15 cellular contexts compared by ENCODE assay signal in genomic region chr10:119680668-119681070, GRCh38. TPM values are rescaled to one million over a fixed set of nuclear protein-coding genes. Genes with fewer than 3 reads are reported as not detected.
DNase-seq lines count a peak whose midpoint lies in the region; ATAC-seq and TF ChIP-seq lines count a peak whose summit lies in the region.
"Had no signal": no experiment of that assay in that cellular context is flagged by ENCODE, and none has a peak within 500 bp of the region (broad histone marks: within the 10 kb centered on the region; RNA-seq: fewer than 3 reads in every experiment).

No MANE protein-coding gene starts in this region.

- WGBS in esophagus, 2 donors = 26 to 55% methylated on average over 9 of the region's 9 CpGs

- H3K36me3 Mint-ChIP-seq in nephron progenitor cell (ENCODE audit: low read depth) = peaks cover 14% of the 10 kb centered on the region

- in situ Hi-C loops in Panc1 (cut with HindIII; ENCODE audit: low pct_unique_long_range_greater_than_20kb, low sequenced_read_pairs) = no loop called here

- DNase-seq in AG04450 (ENCODE audit: low read depth, low spot score) (no peak), Panc1 (ENCODE audit: low read depth, low spot score) (no peak), nephron progenitor cell (no peak), dedifferentiated amniotic fluid mesenchymal stem cell (ENCODE audit: extremely low spot score) (no peak), NCI-H1417 treated with DMSO at 0.1 percent for 48 hours (lab: John Stamatoyannopoulos, UW) (no peak)
- no peak for DNase-seq in activated T-cell treated with anti-CD3 and anti-CD28 coated beads, Interleukin-2, amount 50 U/mL, for 1 hour
- DNase-seq in effector CD8-positive, alpha-beta T cell (lab: John Stamatoyannopoulos, UW) = no peak
- DNase-seq: activated gamma-delta T cell; BE2C; NCI-H1436; stimulated activated CD4-positive, alpha-beta T cell treated with anti-CD3 and anti-CD28 coated beads, Interleukin-2, amount 100 ng/mL, for 48 hours; substantia nigra had no signal

- H3K4me3 ChIP-seq in AG04450 (ENCODE audit: low read depth, low read length) (no peak overlapping the region), Panc1 (ENCODE audit: low read depth in 2 of 2, low read length in 2 of 2) (peak overlapping the region in 1 of 2 experiments; percentile 17; a peak in 1 of 4 replicates), esophagus (ENCODE audit: low read depth in 1 of 2, low read length in 2 of 2) (no peak overlapping the region)

- ATAC-seq in Panc1 = peak; percentile 37

- H3K27me3 ChIP-seq in AG04450 (ENCODE audit: control insufficient read depth, insufficient read depth, low read length) (no peaks in the 10 kb centered on the region), Panc1 (ENCODE audit: control insufficient read depth, insufficient read depth, low read length) (no peaks in the 10 kb centered on the region), esophagus (ENCODE audit: control insufficient read depth in 1 of 2, insufficient read depth in 2 of 2, low read length in 2 of 2) (no peaks in the 10 kb centered on the region)
- H3K27me3 ChIP-seq: BE2C had no signal

- H3K36me3 ChIP-seq in Panc1 (ENCODE audit: control insufficient read depth, insufficient read depth, low read length) (peaks cover 13% of the 10 kb centered on the region), esophagus (ENCODE audit: control insufficient read depth in 2 of 2, insufficient read depth in 2 of 2, low read length in 1 of 2) (peaks cover 0 to 19% of the 10 kb centered on the region in 2 donors)

- TF ChIP-seq CTCF in AG04450 (IDR thresholded peaks at IDR 0.05; ENCODE audit: low read depth, low read length) (no peak), Panc1 (IDR thresholded peaks at IDR 0.05) (no peak), nephron progenitor cell (IDR thresholded peaks at IDR 0.05) (no peak)

- H3K27ac ChIP-seq in AG04450 (ENCODE audit: low read depth, low read length) = peak overlapping the region; percentile 52
- peak overlapping the region; percentile 87 for H3K27ac ChIP-seq in Panc1 (ENCODE audit: low read length)
- H3K27ac ChIP-seq in esophagus (ENCODE audit: low read depth in 2 of 2, low read length in 1 of 2) = peak overlapping the region; percentile 94
- H3K27ac ChIP-seq: VCaP had no signal

- H3K27ac Mint-ChIP-seq in nephron progenitor cell = peak overlapping the region; percentile 30

- H3K9me3 ChIP-seq in AG04450 (ENCODE audit: control insufficient read depth, insufficient read depth, low read length) (no peaks in the 10 kb centered on the region), Panc1 (ENCODE audit: control insufficient read depth, insufficient read depth, low read depth, low read length) (no peaks in the 10 kb centered on the region), esophagus (ENCODE audit: control insufficient read depth in 2 of 2, insufficient read depth in 1 of 2, low read depth in 1 of 2, low read length in 1 of 2) (no peaks in the 10 kb centered on the region)
- H3K9me3 ChIP-seq: BE2C had no signal

- peaks cover 65% of the 10 kb centered on the region for H3K4me1 ChIP-seq in Panc1 (ENCODE audit: control insufficient read depth, insufficient read depth, low read length)
- peaks cover 8 to 13% of the 10 kb centered on the region in 2 donors for H3K4me1 ChIP-seq in esophagus (ENCODE audit: control insufficient read depth in 2 of 2, insufficient read depth in 2 of 2, low read length in 1 of 2)
- H3K4me1 ChIP-seq: BE2C had no signal

- H3K4me1 Mint-ChIP-seq in nephron progenitor cell = peaks cover 21% of the 10 kb centered on the region

- H3K4me3 Mint-ChIP-seq in nephron progenitor cell = no peak overlapping the region
- H3K4me3 Mint-ChIP-seq: neural crest cell had no signal

- CTCF ChIA-PET in AG04450 (lab: Charles Lee) (no interaction called here), Panc1 (lab: Charles Lee) (no interaction called here)

- POLR2A ChIA-PET in AG04450 (lab: Yijun Ruan, JAX) (interaction anchor here (0.6 kb wide), 1 partner anchor 45 kb away, joined by 3 read pairs; the partner anchor contains the start of gene INPP5F), Panc1 (lab: Charles Lee) (interaction anchor here (0.6 to 1.2 kb wide), 4 partner anchors 9 to 191 kb away, joined by 3 read pairs; no protein-coding TSS in a partner anchor)

- intact Hi-C loops in Panc1 (cut with micrococcal nuclease; ENCODE audit: unreplicated experiment) = no loop called here

- BruUV-seq in Panc1 (replicated peaks; lab: Mats Ljungman, UMichigan) = no TSS peak

- no peaks in the 10 kb centered on the region for H3K9me3 Mint-ChIP-seq in nephron progenitor cell
- H3K9me3 Mint-ChIP-seq: neural crest cell had no signal

- peaks cover 3% of the 10 kb centered on the region for H3K27me3 Mint-ChIP-seq in nephron progenitor cell (ENCODE audit: low read depth, poor library complexity)

RNA-seq across cellular contexts. Expression of gene BAG3, which starts 29.5 kb away (rescaled TPM):
- 12.7 and 20.1 TPM in 2 replicates for polyA plus RNA-seq in AG04450 (2011; rRNA removed)
- polyA minus RNA-seq in AG04450 (2011; rRNA and poly(A)+ RNA removed) = 12.1 and 15.8 TPM in 2 replicates
- 131 TPM for total RNA-seq in Panc1 (2021; ENCODE audit: unreplicated experiment)
- 204 TPM for polyA plus RNA-seq in Panc1 (2012; ENCODE audit: insufficient read length)
- polyA plus RNA-seq in esophagus = 10 to 100 TPM; 39.4 to 57.2 TPM

RNA-seq across cellular contexts. Expression of gene INPP5F, which starts 45.2 kb away (rescaled TPM):
- 21.8 and 22.3 TPM in 2 replicates for polyA plus RNA-seq in AG04450 (2011; rRNA removed)
- polyA minus RNA-seq in AG04450 (2011; rRNA and poly(A)+ RNA removed) = 11.4 and 17.8 TPM in 2 replicates
- total RNA-seq in Panc1 (2021; ENCODE audit: unreplicated experiment) = 26.7 TPM
- polyA plus RNA-seq in Panc1 (2012; ENCODE audit: insufficient read length) = 12.2 TPM
- polyA plus RNA-seq in esophagus = 1 to 10 TPM; 5.1 to 5.8 TPM
